In genomic region chr11:33256808-33257159, GRCh38 we compare ENCODE assay signal across 1 cellular context.
TF ChIP-seq lines count a peak whose summit lies in the region.

No MANE protein-coding gene starts in this region.

TF ChIP-seq in K562, 482 proteins besides CTCF, POLR2A, EP300 and RAD21 (continued from another document):
- TF ChIP-seq PHF20 (IDR thresholded peaks at IDR 0.05; ENCODE audit: partially characterized antibody) (peak; percentile 69), PCBP1 (IDR thresholded peaks at IDR 0.05; ENCODE audit: low read depth, low read length, poor library complexity, severe bottlenecking) (no peak), ZNF76 (CRISPR knock-in tag; IDR thresholded peaks at IDR 0.05; ENCODE audit: borderline replicate concordance) (no peak), ZNF586 (CRISPR knock-in tag; conservative IDR thresholded peaks at IDR 0.05) (no peak), CBFB (CRISPR knock-in tag; IDR thresholded peaks at IDR 0.05) (no peak), ETS2 (tag; IDR thresholded peaks at IDR 0.05; ENCODE audit: borderline replicate concordance, poor library complexity, severe bottlenecking) (no peak), ZNF695 (CRISPR knock-in tag; IDR thresholded peaks at IDR 0.05) (no peak), MCM2 (IDR thresholded peaks at IDR 0.05; ENCODE audit: low read depth) (no peak), ID3 (CRISPR knock-in tag; IDR thresholded peaks at IDR 0.05) (no peak), ID3 (tag; IDR thresholded peaks at IDR 0.05) (no peak), TAF7 (tag; IDR thresholded peaks at IDR 0.05) (peak; percentile 45), POLR3G (IDR thresholded peaks at IDR 0.05; ENCODE audit: extremely low read depth, insufficient read length, insufficient replicate concordance) (no peak), ZFP91 (CRISPR knock-in tag; IDR thresholded peaks at IDR 0.05) (no peak), NFIX (CRISPR knock-in tag; IDR thresholded peaks at IDR 0.05; ENCODE audit: low read depth) (no peak), RFX1 (IDR thresholded peaks at IDR 0.05) (no peak), ZNF239 (CRISPR knock-in tag; IDR thresholded peaks at IDR 0.05) (no peak), RBM39 (optimal IDR thresholded peaks at IDR 0.05; ENCODE audit: low read depth, low read length) (no peak), BHLHE40 (IDR thresholded peaks at IDR 0.05; ENCODE audit: low read length) (no peak), XRCC5 (IDR thresholded peaks at IDR 0.05; ENCODE audit: low read depth, low read length) (0 out of 2 replicates have a peak, but pooled peaks have one; percentile 48), MAFF (IDR thresholded peaks at IDR 0.05; ENCODE audit: low read length) (no peak)
- TF ChIP-seq, protein P1, sequence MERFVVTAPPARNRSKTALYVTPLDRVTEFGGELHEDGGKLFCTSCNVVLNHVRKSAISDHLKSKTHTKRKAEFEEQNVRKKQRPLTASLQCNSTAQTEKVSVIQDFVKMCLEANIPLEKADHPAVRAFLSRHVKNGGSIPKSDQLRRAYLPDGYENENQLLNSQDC (CRISPR knock-in tag; IDR thresholded peaks at IDR 0.05): no peak
- TF ChIP-seq, protein P2, sequence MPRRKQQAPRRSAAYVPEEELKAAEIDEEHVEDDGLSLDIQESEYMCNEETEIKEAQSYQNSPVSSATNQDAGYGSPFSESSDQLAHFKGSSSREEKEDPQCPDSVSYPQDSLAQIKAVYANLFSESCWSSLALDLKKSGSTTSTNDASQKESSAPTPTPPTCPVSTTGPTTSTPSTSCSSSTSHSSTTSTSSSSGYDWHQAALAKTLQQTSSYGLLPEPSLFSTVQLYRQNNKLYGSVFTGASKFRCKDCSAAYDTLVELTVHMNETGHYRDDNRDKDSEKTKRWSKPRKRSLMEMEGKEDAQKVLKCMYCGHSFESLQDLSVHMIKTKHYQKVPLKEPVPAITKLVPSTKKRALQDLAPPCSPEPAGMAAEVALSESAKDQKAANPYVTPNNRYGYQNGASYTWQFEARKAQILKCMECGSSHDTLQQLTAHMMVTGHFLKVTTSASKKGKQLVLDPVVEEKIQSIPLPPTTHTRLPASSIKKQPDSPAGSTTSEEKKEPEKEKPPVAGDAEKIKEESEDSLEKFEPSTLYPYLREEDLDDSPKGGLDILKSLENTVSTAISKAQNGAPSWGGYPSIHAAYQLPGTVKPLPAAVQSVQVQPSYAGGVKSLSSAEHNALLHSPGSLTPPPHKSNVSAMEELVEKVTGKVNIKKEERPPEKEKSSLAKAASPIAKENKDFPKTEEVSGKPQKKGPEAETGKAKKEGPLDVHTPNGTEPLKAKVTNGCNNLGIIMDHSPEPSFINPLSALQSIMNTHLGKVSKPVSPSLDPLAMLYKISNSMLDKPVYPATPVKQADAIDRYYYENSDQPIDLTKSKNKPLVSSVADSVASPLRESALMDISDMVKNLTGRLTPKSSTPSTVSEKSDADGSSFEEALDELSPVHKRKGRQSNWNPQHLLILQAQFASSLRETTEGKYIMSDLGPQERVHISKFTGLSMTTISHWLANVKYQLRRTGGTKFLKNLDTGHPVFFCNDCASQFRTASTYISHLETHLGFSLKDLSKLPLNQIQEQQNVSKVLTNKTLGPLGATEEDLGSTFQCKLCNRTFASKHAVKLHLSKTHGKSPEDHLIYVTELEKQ (CRISPR knock-in tag; IDR thresholded peaks at IDR 0.05): no peak
